Comparison of ENCODE assay signal across 1 cellular context in genomic region chr10:47339759-47340612, GRCh38.
A peak's percentile ranks its signal among the peaks of the same experiment; 100 is the strongest.
TF ChIP-seq lines count a peak whose summit lies in the region.

No MANE protein-coding gene starts in this region.

TF ChIP-seq in K562, 482 proteins besides CTCF, POLR2A, EP300 and RAD21:
- TF ChIP-seq ZNF232 (CRISPR knock-in tag; IDR thresholded peaks at IDR 0.05) (0 out of 2 replicates have a peak, but pooled peaks have one; percentile 20), SLC30A9 (CRISPR knock-in tag; IDR thresholded peaks at IDR 0.05) (no peak)
TF ChIP-seq in K562: peak in this region for 1.
